ENCODE assay signal across 11 cellular contexts in the genomic region with DNA sequence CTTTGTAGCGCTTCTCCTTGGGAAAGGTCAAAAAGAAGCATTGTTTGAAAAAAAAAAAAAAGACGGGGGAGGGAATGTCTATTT. TPM values are rescaled to one million over a fixed set of nuclear protein-coding genes. Genes with fewer than 3 reads are reported as not detected.
DNase-seq lines count a peak whose midpoint lies in the region; ATAC-seq and TF ChIP-seq lines count a peak whose summit lies in the region.
"Had no signal": no experiment of that assay in that cellular context is flagged by ENCODE, and none has a peak within 500 bp of the region (broad histone marks: within the 10 kb centered on the region; RNA-seq: fewer than 3 reads in every experiment).

A gene (minus strand): TSS at position 46 of the 84 bp plus-strand sequence. CDS start 5,302 bp downstream, outside the sequence.

- no peaks in the 10 kb centered on the region for H3K36me3 ChIP-seq in ascending aorta
- no peaks in the 10 kb centered on the region for H3K36me3 ChIP-seq in sigmoid colon

- WGBS in sigmoid colon, 2 donors = 1% methylated on average over 2 of the region's 2 CpGs

- H3K4me3 Mint-ChIP-seq in activated CD4-positive, alpha-beta memory T cell treated with anti-CD3 and anti-CD28 coated beads, Interleukin-2, amount 10 ng/mL, durations not matched to agents 7 days and 5 days = no peak within 1 kb of the TSS
- H3K4me3 Mint-ChIP-seq: activated naive CD8-positive, alpha-beta T cell treated with anti-CD3 and anti-CD28 coated beads, Interleukin-2, amount 10 ng/mL, durations not matched to agents 7 days and 5 days; natural killer cell treated with Interleukin-12 subunit alpha and Interleukin-12 subunit beta and Interleukin-15 and Interleukin-18, amount 100 ng/mL, for 72 hours had no signal

- H3K27ac ChIP-seq in ascending aorta = peak within 1 kb of the TSS; percentile 59 to 83
- H3K27ac ChIP-seq in sigmoid colon = peak within 1 kb of the TSS; percentile 84 to 91 (median 84)

- H3K4me1 ChIP-seq in ascending aorta = peaks cover 0 to 7% of the 10 kb centered on the region in 2 donors
- peaks cover 0 to 17% (median 6%) of the 10 kb centered on the region in 4 donors for H3K4me1 ChIP-seq in sigmoid colon

- no peak for DNase-seq in GM12865 (ENCODE audit: low read depth)
- no peak for DNase-seq in ascending aorta (ENCODE audit: low spot score in 2 of 2)
- DNase-seq in sigmoid colon = no peak
- no peak for DNase-seq in ACHN
- no peak for DNase-seq in NCI-H510A treated with DMSO at 0.1 percent for 48 hours (lab: John Stamatoyannopoulos, UW)
- DNase-seq in activated CD4-positive, alpha-beta memory T cell treated with anti-CD3 and anti-CD28 coated beads, Interleukin-2, amount 10 ng/mL, durations not matched to agents 7 days and 5 days = no peak
- DNase-seq: activated naive CD8-positive, alpha-beta T cell treated with anti-CD3 and anti-CD28 coated beads, Interleukin-2, amount 10 ng/mL, durations not matched to agents 7 days and 5 days had no signal

- TF ChIP-seq CTCF in GM12865 (IDR thresholded peaks at IDR 0.05; ENCODE audit: insufficient read depth, low read depth, low read length, missing control alignments) (no peak), ascending aorta (IDR thresholded peaks at IDR 0.05) (no peak), sigmoid colon (IDR thresholded peaks at IDR 0.05) (no peak)

- TF ChIP-seq POLR2A in sigmoid colon (IDR thresholded peaks at IDR 0.05) = no peak

- CTCF ChIA-PET in activated CD4-positive, alpha-beta memory T cell treated with anti-CD3 and anti-CD28 coated beads, Interleukin-2, amount 10 ng/mL, durations not matched to agents 7 days and 5 days (lab: Charles Lee) = no interaction called here

- in situ Hi-C loops in ACHN (cut with HindIII; ENCODE audit: low pct_ligation_motif_present, low pct_unique_long_range_greater_than_20kb, low sequenced_read_pairs) = no loop called here

- H3K4me1 Mint-ChIP-seq in activated CD4-positive, alpha-beta memory T cell treated with anti-CD3 and anti-CD28 coated beads, Interleukin-2, amount 10 ng/mL, durations not matched to agents 7 days and 5 days = peaks cover 2% of the 10 kb centered on the region

- H3K4me3 ChIP-seq in GM12865 (ENCODE audit: low read depth, low read length) = peak within 1 kb of the TSS; percentile 47
- peak within 1 kb of the TSS; percentile 63 to 67 for H3K4me3 ChIP-seq in ascending aorta
- peak within 1 kb of the TSS; percentile 52 for H3K4me3 ChIP-seq in iPS-18c (ENCODE audit: insufficient read depth, low read depth, low read length)
- H3K4me3 ChIP-seq in sigmoid colon = peak within 1 kb of the TSS; percentile 50 to 67 (median 56)
- H3K4me3 ChIP-seq: K562 had no signal

- no peak within 1 kb of the TSS for H3K27ac Mint-ChIP-seq in activated CD4-positive, alpha-beta memory T cell treated with anti-CD3 and anti-CD28 coated beads, Interleukin-2, amount 10 ng/mL, durations not matched to agents 7 days and 5 days
- H3K27ac Mint-ChIP-seq: activated naive CD8-positive, alpha-beta T cell treated with anti-CD3 and anti-CD28 coated beads, Interleukin-2, amount 10 ng/mL, durations not matched to agents 7 days and 5 days; natural killer cell treated with Interleukin-12 subunit alpha and Interleukin-12 subunit beta and Interleukin-15 and Interleukin-18, amount 100 ng/mL, for 72 hours had no signal

- POLR2A ChIA-PET in activated CD4-positive, alpha-beta memory T cell treated with anti-CD3 and anti-CD28 coated beads, Interleukin-2, amount 10 ng/mL, durations not matched to agents 7 days and 5 days (lab: Charles Lee) = no interaction called here

- H3K9me3 ChIP-seq in ascending aorta (no peaks in the 10 kb centered on the region), iPS-18c (ENCODE audit: control insufficient read depth, insufficient read depth, low read length) (no peaks in the 10 kb centered on the region), sigmoid colon (no peaks in the 10 kb centered on the region)

- H3K27me3 ChIP-seq in ascending aorta (no peaks in the 10 kb centered on the region), sigmoid colon (no peaks in the 10 kb centered on the region)

- H3K36me3 Mint-ChIP-seq in activated CD4-positive, alpha-beta memory T cell treated with anti-CD3 and anti-CD28 coated beads, Interleukin-2, amount 10 ng/mL, durations not matched to agents 7 days and 5 days (ENCODE audit: low read depth) = no peaks in the 10 kb centered on the region

- no peak for ATAC-seq in HG02610 (IDR thresholded peaks at IDR 0.05; ENCODE audit: unreplicated experiment)
- ATAC-seq: K562; natural killer cell treated with Interleukin-12 subunit alpha and Interleukin-12 subunit beta and Interleukin-15 and Interleukin-18, amount 100 ng/mL, for 72 hours had no signal

- H3K27me3 Mint-ChIP-seq in activated CD4-positive, alpha-beta memory T cell treated with anti-CD3 and anti-CD28 coated beads, Interleukin-2, amount 10 ng/mL, durations not matched to agents 7 days and 5 days = peaks cover 39% of the 10 kb centered on the region

- TF ChIP-seq EP300 in sigmoid colon (IDR thresholded peaks at IDR 0.05) = no peak

- no peaks in the 10 kb centered on the region for H3K9me3 Mint-ChIP-seq in activated CD4-positive, alpha-beta memory T cell treated with anti-CD3 and anti-CD28 coated beads, Interleukin-2, amount 10 ng/mL, durations not matched to agents 7 days and 5 days
- H3K9me3 Mint-ChIP-seq: activated naive CD8-positive, alpha-beta T cell treated with anti-CD3 and anti-CD28 coated beads, Interleukin-2, amount 10 ng/mL, durations not matched to agents 7 days and 5 days had no signal

- intact Hi-C loops in ascending aorta (cut with DNase I) = loop anchor here (2.0 kb wide), 1 partner anchor 19 kb away; no protein-coding TSS in a partner anchor
- intact Hi-C loops in sigmoid colon (cut with DNase I) = loop anchor here (10.0 kb wide), 1 partner anchor 441 kb away; no protein-coding TSS in a partner anchor

RNA-seq across cellular contexts. Expression of the gene that starts here (rescaled TPM):
- total RNA-seq in ascending aorta (20.2 TPM), sigmoid colon (100 to 1,000 TPM; 228 to 403 (median 367) TPM)
- 1 to 10 TPM in 2 of 3 donors, under 1 TPM in 1; 0.46 to 9.0 (median 5.1) TPM for polyA plus RNA-seq in sigmoid colon
- not detected for total RNA-seq in activated CD4-positive, alpha-beta memory T cell treated with anti-CD3 and anti-CD28 coated beads, Interleukin-2, amount 10 ng/mL, durations not matched to agents 7 days and 5 days
- total RNA-seq: activated naive CD8-positive, alpha-beta T cell treated with anti-CD3 and anti-CD28 coated beads, Interleukin-2, amount 10 ng/mL, durations not matched to agents 7 days and 5 days; natural killer cell treated with Interleukin-12 subunit alpha and Interleukin-12 subunit beta and Interleukin-15 and Interleukin-18, amount 100 ng/mL, for 72 hours had no signal

Comparison
In these comparisons a context has a peak if more than half of its experiments do, and no peak if none do; other contexts are left out.
1. RNA of the gene that starts here (total RNA-seq): 228 to 403 TPM in sigmoid colon and 20.2 TPM in ascending aorta (single experiment); not detected in activated CD4-positive, alpha-beta memory T cell treated with anti-CD3 and anti-CD28 coated beads, Interleukin-2, amount 10 ng/mL, durations not matched to agents 7 days and 5 days; every median in the first group is over 10 times any median in the second.
2. RNA of the gene that starts here (total RNA-seq): 228 to 403 TPM in sigmoid colon; 20.2 TPM in ascending aorta (single experiment); every median in the first group is over 10 times any median in the second.
3. Peak in every context shown above with its lines, with median percentiles within 50 percentile points of each other: H3K4me3 ChIP-seq.